ENCODE assay signal across 8 cellular contexts in genomic region chr12:12582895-12583303, GRCh38. TPM values are rescaled to one million over a fixed set of nuclear protein-coding genes. Genes with fewer than 3 reads are reported as not detected.
DNase-seq lines count a peak whose midpoint lies in the region; ATAC-seq and TF ChIP-seq lines count a peak whose summit lies in the region.

No MANE protein-coding gene starts in this region.

- peak; percentile 33; the same call in 1 of the 2 replicates for TF ChIP-seq POLR2A in Raji (IDR thresholded peaks at IDR 0.05; ENCODE audit: insufficient read depth, low read depth, low read length)

- DNase-seq in lower lobe of right lung (no peak), right atrium auricular region (ENCODE audit: low spot score) (no peak), C1 segment of cervical spinal cord (lab: John Stamatoyannopoulos, UW) (no peak), RWPE1 (ENCODE audit: low spot score) (no peak), SK-N-DZ (ENCODE audit: low spot score) (no peak)

- H3K4me1 ChIP-seq in lower lobe of right lung (peaks cover 13% of the 10 kb centered on the region), right atrium auricular region (no peaks in the 10 kb centered on the region)

- ATAC-seq in GM18870 (IDR thresholded peaks at IDR 0.05; ENCODE audit: unreplicated experiment) (peak; percentile 96), HG02678 (IDR thresholded peaks at IDR 0.05; ENCODE audit: unreplicated experiment) (peak; percentile 92), lower lobe of right lung (peak; percentile 93 to 97)

- intact Hi-C loops in lower lobe of right lung (cut with DNase I) = no loop called here

- H3K9me3 ChIP-seq in lower lobe of right lung (no peaks in the 10 kb centered on the region), right atrium auricular region (no peaks in the 10 kb centered on the region)

- no peak overlapping the region for H3K4me3 ChIP-seq in lower lobe of right lung
- no peak overlapping the region for H3K4me3 ChIP-seq in right atrium auricular region

- CTCF ChIA-PET in RWPE1 (lab: Yijun Ruan, JAX) = no interaction called here

- POLR2A ChIA-PET in RWPE1 (lab: Yijun Ruan, JAX; ENCODE audit: low non-redundant PET) = no interaction called here

- no peaks in the 10 kb centered on the region for H3K36me3 ChIP-seq in lower lobe of right lung
- no peaks in the 10 kb centered on the region for H3K36me3 ChIP-seq in right atrium auricular region

- TF ChIP-seq CTCF in lower lobe of right lung (IDR thresholded peaks at IDR 0.05) (no peak), right atrium auricular region (IDR thresholded peaks at IDR 0.05) (no peak), RWPE1 (conservative IDR thresholded peaks at IDR 0.05; ENCODE audit: low read depth) (no peak)

- H3K27me3 ChIP-seq in lower lobe of right lung (ENCODE audit: low read depth) (no peaks in the 10 kb centered on the region), right atrium auricular region (no peaks in the 10 kb centered on the region)

- peak overlapping the region; percentile 48 for H3K27ac ChIP-seq in lower lobe of right lung
- no peak overlapping the region for H3K27ac ChIP-seq in right atrium auricular region
- no peak overlapping the region for H3K27ac ChIP-seq in RWPE1

RNA-seq across cellular contexts. Expression of gene DUSP16, which starts 20.2 kb away (rescaled TPM):
- total RNA-seq in lower lobe of right lung (44.0 TPM), right atrium auricular region (10 to 100 TPM in 1 of 2 donors, 1 to 10 TPM in 1; 9.6 to 18.7 TPM)
- polyA plus RNA-seq in SK-N-DZ (2014; cell fraction: cytosol; rRNA removed) = 6.5 and 7.5 TPM in 2 replicates
- polyA plus RNA-seq in SK-N-DZ (2014; cell fraction: nucleus; rRNA removed) = 4.2 and 4.4 TPM in 2 replicates

RNA-seq across cellular contexts. Expression of gene CREBL2, which starts 28.8 kb away (rescaled TPM):
- total RNA-seq in lower lobe of right lung (46.3 TPM), right atrium auricular region (10 to 100 TPM; 22.7 to 27.4 TPM)
- polyA plus RNA-seq in SK-N-DZ (2014; cell fraction: cytosol; rRNA removed) = 22.8 and 22.9 TPM in 2 replicates
- 8.3 and 9.1 TPM in 2 replicates for polyA plus RNA-seq in SK-N-DZ (2014; cell fraction: nucleus; rRNA removed)
